Comparison of ENCODE assay signal across 23 cellular contexts in the genomic region with DNA sequence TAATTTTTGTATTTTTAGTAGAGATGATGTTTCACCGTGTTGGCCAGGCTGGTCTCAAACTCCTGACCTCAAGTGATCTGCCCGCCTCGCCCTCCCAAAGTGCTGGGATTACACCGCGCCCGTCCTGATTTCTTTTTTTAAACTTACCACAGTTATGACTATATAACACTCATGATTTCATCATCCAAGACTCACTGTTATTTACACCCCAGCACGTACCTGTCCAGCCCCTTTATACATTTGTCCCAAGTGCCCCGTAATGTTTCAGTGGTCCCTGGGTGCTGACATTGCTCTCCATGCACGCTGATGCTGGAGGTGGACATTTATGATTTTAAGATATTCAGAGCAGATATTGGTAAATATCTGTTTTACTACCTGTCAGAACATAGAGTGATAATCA.
"Had no signal": no experiment of that assay in that cellular context is flagged by ENCODE, and none has a peak within 500 bp of the region (broad histone marks: within the 10 kb centered on the region; RNA-seq: fewer than 3 reads in every experiment).

No MANE protein-coding gene starts in this region.

- H3K4me1 Mint-ChIP-seq: naive thymus-derived CD8-positive, alpha-beta T cell; neural crest cell; stimulated activated effector memory CD8-positive, alpha-beta T cell treated with anti-CD3 and anti-CD28 coated beads, Interleukin-12 subunit alpha, Interleukin-12 subunit beta, amount 100 ng/mL, for 72 hours; stimulated activated naive B cell treated with anti-CD40 and anti-IgM and Interleukin-4, amounts not matched to agents 10 μg/mL and 1 μg/mL and 100 μg/mL, for 72 hours had no signal

- H3K36me3 Mint-ChIP-seq: naive thymus-derived CD8-positive, alpha-beta T cell; natural killer cell treated with Interleukin-12 subunit alpha and Interleukin-12 subunit beta and Interleukin-15 and Interleukin-18, amount 100 ng/mL, for 72 hours; stimulated activated effector memory CD8-positive, alpha-beta T cell treated with anti-CD3 and anti-CD28 coated beads, Interleukin-12 subunit alpha, Interleukin-12 subunit beta, amount 100 ng/mL, for 72 hours; stimulated activated naive B cell treated with anti-CD40 and anti-IgM and Interleukin-4, amounts not matched to agents 10 μg/mL and 1 μg/mL and 100 μg/mL, for 72 hours had no signal

- H3K27ac Mint-ChIP-seq: naive thymus-derived CD8-positive, alpha-beta T cell; natural killer cell treated with Interleukin-12 subunit alpha and Interleukin-12 subunit beta and Interleukin-15 and Interleukin-18, amount 100 ng/mL, for 72 hours; nephron progenitor cell; progenitor cell of endocrine pancreas; stimulated activated effector memory CD8-positive, alpha-beta T cell treated with anti-CD3 and anti-CD28 coated beads, Interleukin-12 subunit alpha, Interleukin-12 subunit beta, amount 100 ng/mL, for 72 hours; stimulated activated naive B cell treated with anti-CD40 and anti-IgM and Interleukin-4, amounts not matched to agents 10 μg/mL and 1 μg/mL and 100 μg/mL, for 72 hours; stimulated activated naive CD8-positive, alpha-beta T cell treated with anti-CD3 and anti-CD28 coated beads, Interleukin-15, Interleukin-2, amounts not matched to agents 100 ng/mL and 50 ng/mL, for 24 hours had no signal

- H3K4me3 Mint-ChIP-seq: naive thymus-derived CD8-positive, alpha-beta T cell; natural killer cell treated with Interleukin-12 subunit alpha and Interleukin-12 subunit beta and Interleukin-15 and Interleukin-18, amount 100 ng/mL, for 72 hours; nephron progenitor cell; neural crest cell; stimulated activated effector memory CD8-positive, alpha-beta T cell treated with anti-CD3 and anti-CD28 coated beads, Interleukin-12 subunit alpha, Interleukin-12 subunit beta, amount 100 ng/mL, for 72 hours; stimulated activated naive B cell treated with anti-CD40 and anti-IgM and Interleukin-4, amounts not matched to agents 10 μg/mL and 1 μg/mL and 100 μg/mL, for 72 hours; stimulated activated naive CD8-positive, alpha-beta T cell treated with anti-CD3 and anti-CD28 coated beads, Interleukin-15, Interleukin-2, amounts not matched to agents 100 ng/mL and 50 ng/mL, for 24 hours had no signal

- DNase-seq: naive thymus-derived CD8-positive, alpha-beta T cell; nephron progenitor cell; nucleus accumbens; ovary; posterior cingulate gyrus; psoas muscle; right cardiac atrium; small intestine; stimulated activated CD4-positive, alpha-beta T cell treated with anti-CD3 and anti-CD28 coated beads, Interleukin-15, amount 100 ng/mL, for 24 hours; stimulated activated CD4-positive, alpha-beta T cell treated with anti-CD3 and anti-CD28 coated beads, Interleukin-2, amount 100 ng/mL, for 24 hours; stimulated activated CD4-positive, alpha-beta T cell treated with anti-CD3 and anti-CD28 coated beads, Interleukin-2, amount 100 ng/mL, for 48 hours; stimulated activated CD4-positive, alpha-beta T cell treated with anti-CD3 and anti-CD28 coated beads, Interleukin-4, amount 100 ng/mL, for 24 hours; stimulated activated naive B cell treated with anti-CD40 and anti-IgM and Interleukin-4, amounts not matched to agents 10 μg/mL and 1 μg/mL and 100 μg/mL, for 72 hours; stimulated activated naive CD4-positive, alpha-beta T cell treated with Interleukin-2 at 50 U/mL for 16 hours; stomach; thyroid gland; trophoblast cell; upper lobe of left lung had no signal

- H3K9me3 Mint-ChIP-seq: naive thymus-derived CD8-positive, alpha-beta T cell; natural killer cell treated with Interleukin-12 subunit alpha and Interleukin-12 subunit beta and Interleukin-15 and Interleukin-18, amount 100 ng/mL, for 72 hours; nephron progenitor cell; neural crest cell; stimulated activated effector memory CD8-positive, alpha-beta T cell treated with anti-CD3 and anti-CD28 coated beads, Interleukin-12 subunit alpha, Interleukin-12 subunit beta, amount 100 ng/mL, for 72 hours; stimulated activated naive B cell treated with anti-CD40 and anti-IgM and Interleukin-4, amounts not matched to agents 10 μg/mL and 1 μg/mL and 100 μg/mL, for 72 hours; stimulated activated naive CD8-positive, alpha-beta T cell treated with anti-CD3 and anti-CD28 coated beads, Interleukin-15, Interleukin-2, amounts not matched to agents 100 ng/mL and 50 ng/mL, for 24 hours had no signal
